16 cellular contexts compared by ENCODE assay signal in genomic region chr12:33476058-33476457, GRCh38. TPM values are rescaled to one million over a fixed set of nuclear protein-coding genes. Genes with fewer than 3 reads are reported as not detected.
"Had no signal": no experiment of that assay in that cellular context is flagged by ENCODE, and none has a peak within 500 bp of the region (broad histone marks: within the 10 kb centered on the region; RNA-seq: fewer than 3 reads in every experiment).

No MANE protein-coding gene starts in this region.

- H3K4me1 Mint-ChIP-seq: neural progenitor cell; stimulated activated naive B cell treated with anti-CD40 and anti-IgM and Interleukin-4, amounts not matched to agents 10 μg/mL and 1 μg/mL and 100 μg/mL, for 72 hours had no signal

- H3K9me3 Mint-ChIP-seq: neural progenitor cell had no signal

- H3K4me2 ChIP-seq: neural progenitor cell had no signal

- H3K27ac ChIP-seq: esophagus squamous epithelium, gastroesophageal sphincter, neural progenitor cell, right atrium auricular region had no signal

- H3K4me3 ChIP-seq: esophagus squamous epithelium, gastroesophageal sphincter, neural progenitor cell, right atrium auricular region had no signal

- DNase-seq: activated CD4-positive, alpha-beta memory T cell treated with anti-CD3 and anti-CD28 coated beads for 36 hours; activated CD4-positive, alpha-beta T cell treated with anti-CD3 and anti-CD28 coated beads for 1 hour; activated gamma-delta T cell; activated T-cell treated with anti-CD3 and anti-CD28 coated beads, Interleukin-2, amount 50 U/mL, for 48 hours; esophagus squamous epithelium; kidney; stimulated activated CD4-positive, alpha-beta T cell treated with anti-CD3 and anti-CD28 coated beads, Interleukin-1b, Interleukin-23, amount 100 ng/mL, for 48 hours; stimulated activated naive B cell treated with anti-CD40 and anti-IgM and Interleukin-4, amounts not matched to agents 10 μg/mL and 1 μg/mL and 100 μg/mL, for 72 hours; substantia nigra; SW 1271 had no signal

- H3K27me3 ChIP-seq: esophagus squamous epithelium, gastroesophageal sphincter, neural progenitor cell, right atrium auricular region had no signal

- ATAC-seq: gastroesophageal sphincter; stimulated activated naive B cell treated with anti-CD40 and anti-IgM and Interleukin-4, amounts not matched to agents 10 μg/mL and 1 μg/mL and 100 μg/mL, for 72 hours had no signal

- H2AFZ ChIP-seq: neural progenitor cell had no signal

- H3K27me3 Mint-ChIP-seq: activated CD4-positive, alpha-beta memory T cell treated with anti-CD3 and anti-CD28 coated beads for 36 hours; activated naive CD8-positive, alpha-beta T cell; stimulated activated naive B cell treated with anti-CD40 and anti-IgM and Interleukin-4, amounts not matched to agents 10 μg/mL and 1 μg/mL and 100 μg/mL, for 72 hours had no signal

- H3K9me3 ChIP-seq: esophagus squamous epithelium had no signal

- H3K4me3 Mint-ChIP-seq: activated CD4-positive, alpha-beta memory T cell treated with anti-CD3 and anti-CD28 coated beads for 36 hours; activated naive CD8-positive, alpha-beta T cell; neural progenitor cell; stimulated activated naive B cell treated with anti-CD40 and anti-IgM and Interleukin-4, amounts not matched to agents 10 μg/mL and 1 μg/mL and 100 μg/mL, for 72 hours; T-helper 2 cell treated with Interferon-gamma antibody and Interleukin-4, amounts not matched to agents 5 μg/mL and 100 μg/mL, for 36 hours had no signal

- H3K36me3 Mint-ChIP-seq: activated CD4-positive, alpha-beta memory T cell treated with anti-CD3 and anti-CD28 coated beads for 36 hours; activated naive CD8-positive, alpha-beta T cell; neural progenitor cell; stimulated activated naive B cell treated with anti-CD40 and anti-IgM and Interleukin-4, amounts not matched to agents 10 μg/mL and 1 μg/mL and 100 μg/mL, for 72 hours had no signal

- H3K9ac ChIP-seq: neural progenitor cell had no signal

- H3K27ac Mint-ChIP-seq: activated CD4-positive, alpha-beta memory T cell treated with anti-CD3 and anti-CD28 coated beads for 36 hours; activated naive CD8-positive, alpha-beta T cell; neural progenitor cell; stimulated activated naive B cell treated with anti-CD40 and anti-IgM and Interleukin-4, amounts not matched to agents 10 μg/mL and 1 μg/mL and 100 μg/mL, for 72 hours; T-helper 2 cell treated with Interferon-gamma antibody and Interleukin-4, amounts not matched to agents 5 μg/mL and 100 μg/mL, for 36 hours had no signal

- H3K36me3 ChIP-seq: esophagus squamous epithelium, gastroesophageal sphincter, neural progenitor cell, right atrium auricular region had no signal

- H3K4me1 ChIP-seq: esophagus squamous epithelium, gastroesophageal sphincter, neural progenitor cell, right atrium auricular region had no signal

RNA-seq across cellular contexts. Expression of gene SYT10, which starts 36.4 kb away (rescaled TPM):
- total RNA-seq: activated CD4-positive, alpha-beta memory T cell treated with anti-CD3 and anti-CD28 coated beads for 36 hours; esophagus squamous epithelium; mesenteric fat pad had no signal
